1 cellular context compared by ENCODE assay signal in the genomic region with DNA sequence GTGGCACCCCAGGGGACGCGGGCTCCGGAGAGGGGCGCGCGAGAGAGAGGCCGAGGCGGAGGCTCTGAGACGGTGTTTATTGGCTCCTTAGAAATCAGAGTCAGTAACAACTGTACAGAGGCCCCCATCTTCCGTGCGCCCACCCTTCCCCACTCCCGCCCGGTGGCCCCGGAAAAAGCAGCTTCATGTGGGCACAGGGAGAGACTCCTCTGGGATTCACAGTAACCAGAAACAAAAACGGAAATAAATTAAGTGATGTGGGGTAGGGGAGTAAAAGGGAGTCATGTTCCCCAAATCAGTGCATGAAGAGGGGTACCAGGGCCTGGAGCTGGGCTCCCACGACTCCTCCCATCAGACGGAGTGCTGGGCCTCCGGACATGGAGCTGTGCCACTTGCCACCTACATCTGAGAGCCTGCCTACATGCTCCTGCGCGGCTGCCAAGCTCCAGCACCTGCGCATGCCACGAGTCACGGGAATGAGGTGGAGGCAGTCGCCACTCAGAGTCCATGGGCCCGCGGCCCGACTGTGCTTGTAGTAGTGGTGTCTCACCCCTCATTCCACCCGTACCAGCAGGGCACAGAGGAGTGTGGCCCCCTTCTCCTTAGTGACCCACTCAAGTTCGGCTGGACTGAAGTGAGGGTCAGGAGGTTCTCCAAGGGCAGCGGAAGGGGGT.
TF ChIP-seq lines count a peak whose summit lies in the region.

No MANE protein-coding gene starts in this region.

TF ChIP-seq in IMR-90, 13 proteins besides CTCF, POLR2A, EP300 and RAD21:
- TF ChIP-seq RFX5 (IDR thresholded peaks at IDR 0.05; ENCODE audit: low read depth, low read length) (no peak), MXI1 (IDR thresholded peaks at IDR 0.05; ENCODE audit: borderline replicate concordance, low read depth, low read length) (no peak), RCOR1 (IDR thresholded peaks at IDR 0.05; ENCODE audit: insufficient replicate concordance, low read length) (no peak), SMC3 (IDR thresholded peaks at IDR 0.05; ENCODE audit: low read depth, low read length) (no peak), BHLHE40 (IDR thresholded peaks at IDR 0.05; ENCODE audit: low read depth, low read length) (no peak), NFE2L2 (IDR thresholded peaks at IDR 0.05; ENCODE audit: low read depth, low read length) (no peak), FOS (IDR thresholded peaks at IDR 0.05; ENCODE audit: low read depth, low read length) (no peak), CEBPB (IDR thresholded peaks at IDR 0.05; ENCODE audit: low read depth, low read length) (no peak), MAFK (IDR thresholded peaks at IDR 0.05; ENCODE audit: low read depth, low read length) (no peak), CHD1 (IDR thresholded peaks at IDR 0.05; ENCODE audit: low read depth, low read length) (no peak), MAZ (IDR thresholded peaks at IDR 0.05; ENCODE audit: borderline replicate concordance, low read depth, low read length) (no peak)
- TF ChIP-seq, protein P1, sequence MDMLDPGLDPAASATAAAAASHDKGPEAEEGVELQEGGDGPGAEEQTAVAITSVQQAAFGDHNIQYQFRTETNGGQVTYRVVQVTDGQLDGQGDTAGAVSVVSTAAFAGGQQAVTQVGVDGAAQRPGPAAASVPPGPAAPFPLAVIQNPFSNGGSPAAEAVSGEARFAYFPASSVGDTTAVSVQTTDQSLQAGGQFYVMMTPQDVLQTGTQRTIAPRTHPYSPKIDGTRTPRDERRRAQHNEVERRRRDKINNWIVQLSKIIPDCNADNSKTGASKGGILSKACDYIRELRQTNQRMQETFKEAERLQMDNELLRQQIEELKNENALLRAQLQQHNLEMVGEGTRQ (IDR thresholded peaks at IDR 0.05; ENCODE audit: low read depth, low read length): no peak
- TF ChIP-seq, protein P2, sequence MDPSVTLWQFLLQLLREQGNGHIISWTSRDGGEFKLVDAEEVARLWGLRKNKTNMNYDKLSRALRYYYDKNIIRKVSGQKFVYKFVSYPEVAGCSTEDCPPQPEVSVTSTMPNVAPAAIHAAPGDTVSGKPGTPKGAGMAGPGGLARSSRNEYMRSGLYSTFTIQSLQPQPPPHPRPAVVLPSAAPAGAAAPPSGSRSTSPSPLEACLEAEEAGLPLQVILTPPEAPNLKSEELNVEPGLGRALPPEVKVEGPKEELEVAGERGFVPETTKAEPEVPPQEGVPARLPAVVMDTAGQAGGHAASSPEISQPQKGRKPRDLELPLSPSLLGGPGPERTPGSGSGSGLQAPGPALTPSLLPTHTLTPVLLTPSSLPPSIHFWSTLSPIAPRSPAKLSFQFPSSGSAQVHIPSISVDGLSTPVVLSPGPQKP (IDR thresholded peaks at IDR 0.05; ENCODE audit: borderline replicate concordance, low read depth, low read length): no peak
